Comparison of ENCODE assay signal across 8 cellular contexts in the genomic region with DNA sequence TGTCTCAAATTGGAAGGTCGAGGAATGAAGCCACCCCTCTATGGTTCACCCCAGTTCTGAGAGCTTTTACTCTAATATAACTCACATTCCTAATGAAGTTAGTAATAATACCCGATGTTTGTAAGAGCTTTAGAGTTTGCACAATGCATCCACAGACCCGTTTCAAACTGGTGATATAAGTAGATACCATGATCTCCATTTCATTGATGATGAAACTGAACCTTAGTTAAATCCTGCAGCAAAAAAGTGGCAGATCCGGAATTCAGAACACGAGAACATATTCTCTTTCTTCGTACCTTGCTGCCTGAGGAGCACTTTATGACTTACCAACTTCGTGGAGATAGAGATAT. TPM values are rescaled to one million over a fixed set of nuclear protein-coding genes. Genes with fewer than 3 reads are reported as not detected.
DNase-seq lines count a peak whose midpoint lies in the region; ATAC-seq and TF ChIP-seq lines count a peak whose summit lies in the region.

No MANE protein-coding gene starts in this region.

- no peak for DNase-seq in CD14-positive monocyte (ENCODE audit: low spot score)
- no peak for DNase-seq in neuronal stem cell (ENCODE audit: low spot score)
- DNase-seq in inferior parietal cortex (ENCODE audit: extremely low spot score) = no peak
- DNase-seq in NCI-H2081 treated with DMSO at 0.1 percent for 48 hours (lab: John Stamatoyannopoulos, UW) = no peak

- H3K9me2 ChIP-seq in OCI-LY1 (ENCODE audit: low read depth, low read length) = no peaks in the 10 kb centered on the region

- H3K9ac ChIP-seq in OCI-LY1 (ENCODE audit: low read length) (peak overlapping the region; percentile 57), endocrine pancreas (ENCODE audit: control insufficient read depth, insufficient read depth, low read length) (peak overlapping the region; percentile 65), neuronal stem cell (ENCODE audit: low read depth, low read length, poor library complexity) (no peak overlapping the region)

- WGBS in neuronal stem cell (ENCODE audit: extremely low coverage in 2 of 2, insufficient read length in 2 of 2, insufficient replicate concordance in 1 of 2), 2 donors = no CpG with 5 or more reads among the region's 7 CpGs

- H3K27ac ChIP-seq in OCI-LY1 (ENCODE audit: low read depth, low read length, poor library complexity, severe bottlenecking) = no peak overlapping the region
- no peak overlapping the region for H3K27ac ChIP-seq in neuronal stem cell (replicated peaks; ENCODE audit: low read length)

- H3K4me1 Mint-ChIP-seq in CD14-positive monocyte = peaks cover 14% of the 10 kb centered on the region

- no peak overlapping the region for H2BK15ac ChIP-seq in neuronal stem cell (ENCODE audit: low read length)

- H3K27ac Mint-ChIP-seq in CD14-positive monocyte = peak overlapping the region in 1 of 7 donors; percentile 33

- H3K23ac ChIP-seq in neuronal stem cell (ENCODE audit: low read depth, low read length, poor library complexity) = no peak overlapping the region

- no peak overlapping the region for H2BK12ac ChIP-seq in neuronal stem cell (ENCODE audit: low read length)

- H3K79me2 ChIP-seq in OCI-LY1 (ENCODE audit: insufficient read depth, low read length) = no peaks in the 10 kb centered on the region

- H2AFZ ChIP-seq in OCI-LY1 (ENCODE audit: low read length) = no peak overlapping the region
- peak overlapping the region; percentile 80 for H2AFZ ChIP-seq in neuronal stem cell (ENCODE audit: low read length)

- H3K36me3 ChIP-seq in OCI-LY1 (ENCODE audit: insufficient read depth, low read length) = no peaks in the 10 kb centered on the region
- no peaks in the 10 kb centered on the region for H3K36me3 ChIP-seq in endocrine pancreas (ENCODE audit: control insufficient read depth, insufficient read depth, low read length)
- H3K36me3 ChIP-seq in neuronal stem cell (replicated peaks in 1 of 2; ENCODE audit: control insufficient read depth in 2 of 2, insufficient read depth in 2 of 2, low read length in 2 of 2) = peaks cover 0 to 10% of the 10 kb centered on the region in 2 donors

- ATAC-seq in HG02885 (IDR thresholded peaks at IDR 0.05; ENCODE audit: poor library complexity, unreplicated experiment) (no peak), HG02981 (IDR thresholded peaks at IDR 0.05; ENCODE audit: unreplicated experiment) (no peak)

- H4K20me1 ChIP-seq in OCI-LY1 (ENCODE audit: insufficient read depth, low read length) = no peaks in the 10 kb centered on the region

- peak overlapping the region; percentile 89 to 94 for H3K4me3 Mint-ChIP-seq in CD14-positive monocyte

- H3K4ac ChIP-seq in neuronal stem cell (ENCODE audit: low read length) = no peak overlapping the region

- H3K27me3 Mint-ChIP-seq in CD14-positive monocyte (ENCODE audit: low read depth in 3 of 3) = peaks cover 42 to 58% (median 44%) of the 10 kb centered on the region in 3 donors

- H3F3A ChIP-seq in OCI-LY1 (ENCODE audit: insufficient read depth, low read length) = 0 out of 2 replicates have a peak, but pooled peaks cover 4% of the 10 kb centered on the region

- H3K14ac ChIP-seq in neuronal stem cell (ENCODE audit: low read length) = no peak overlapping the region

- H2AK5ac ChIP-seq in neuronal stem cell (ENCODE audit: low read depth, low read length) = no peak overlapping the region

- peaks cover 0 to 11% (median 6%) of the 10 kb centered on the region in 7 donors for H3K9me3 Mint-ChIP-seq in CD14-positive monocyte

- no peak for TF ChIP-seq CTCF in CD14-positive monocyte (IDR thresholded peaks at IDR 0.05)
- no peak for TF ChIP-seq CTCF in OCI-LY1 (IDR thresholded peaks at IDR 0.05; ENCODE audit: low read length)

- H3K9me3 ChIP-seq in OCI-LY1 (ENCODE audit: low read length) (no peaks in the 10 kb centered on the region), endocrine pancreas (ENCODE audit: control insufficient read depth, low read length) (no peaks in the 10 kb centered on the region), neuronal stem cell (replicated peaks in 1 of 2; ENCODE audit: control insufficient read depth in 2 of 2, insufficient read depth in 1 of 2, low read depth in 1 of 2, low read length in 2 of 2) (no peaks in the 10 kb centered on the region)

- no peak overlapping the region for H2BK5ac ChIP-seq in neuronal stem cell (ENCODE audit: low read length)

- H3K36me3 Mint-ChIP-seq in CD14-positive monocyte = peaks cover 0 to 3% of the 10 kb centered on the region in 2 donors

- no peak overlapping the region for H4K8ac ChIP-seq in neuronal stem cell (ENCODE audit: low read depth, low read length)

- H2BK120ac ChIP-seq in neuronal stem cell (ENCODE audit: low read depth, low read length) = no peak overlapping the region

- H3K27me3 ChIP-seq in OCI-LY1 (ENCODE audit: insufficient read depth, low read length) = no peaks in the 10 kb centered on the region
- H3K27me3 ChIP-seq in endocrine pancreas (ENCODE audit: control insufficient read depth, insufficient read depth, low read length) = no peaks in the 10 kb centered on the region
- no peaks in the 10 kb centered on the region for H3K27me3 ChIP-seq in neuronal stem cell (ENCODE audit: control insufficient read depth in 3 of 3, insufficient read depth in 3 of 3, low read depth in 1 of 3, low read length in 3 of 3)

- H3K4me2 ChIP-seq in OCI-LY1 (ENCODE audit: low read length) (peak overlapping the region; percentile 60), neuronal stem cell (ENCODE audit: insufficient read depth, low read length, poor library complexity, severe bottlenecking) (peak overlapping the region; percentile 26)

- H3K79me1 ChIP-seq in neuronal stem cell (ENCODE audit: low read depth, low read length) = peaks cover 2% of the 10 kb centered on the region

- H3K4me1 ChIP-seq in OCI-LY1 (ENCODE audit: insufficient read depth, low read length, severe bottlenecking) (peaks cover 23% of the 10 kb centered on the region), endocrine pancreas (ENCODE audit: control insufficient read depth, insufficient read depth, low read length) (peaks cover 9% of the 10 kb centered on the region), neuronal stem cell (ENCODE audit: control insufficient read depth in 2 of 2, insufficient read depth in 1 of 2, low read depth in 1 of 2, low read length in 2 of 2) (peaks cover 10 to 11% of the 10 kb centered on the region in 2 donors)

- H4K91ac ChIP-seq in neuronal stem cell (ENCODE audit: low read depth, low read length, poor library complexity) = no peak overlapping the region

- peak overlapping the region; percentile 74 for H3K4me3 ChIP-seq in OCI-LY1 (ENCODE audit: low read depth, low read length, poor library complexity, severe bottlenecking)
- peak overlapping the region; percentile 82 for H3K4me3 ChIP-seq in endocrine pancreas (ENCODE audit: control insufficient read depth, insufficient read depth, low read length)
- H3K4me3 ChIP-seq in neuronal stem cell (ENCODE audit: low read length in 2 of 2) = peak overlapping the region; percentile 43 to 68

- no peak overlapping the region for H3K18ac ChIP-seq in neuronal stem cell (ENCODE audit: low read length)

- intact Hi-C loops in CD14-positive monocyte (cut with micrococcal nuclease) = no loop called here

RNA-seq across cellular contexts. Expression of a gene that starts 0.8 kb away (rescaled TPM):
- not detected for polyA plus RNA-seq in CD14-positive monocyte
- 133 TPM for polyA plus RNA-seq in neuronal stem cell (2013, experiment 1 of 2)
- 132 TPM for polyA plus RNA-seq in neuronal stem cell (2013, experiment 2 of 2)
